In the genomic region with DNA sequence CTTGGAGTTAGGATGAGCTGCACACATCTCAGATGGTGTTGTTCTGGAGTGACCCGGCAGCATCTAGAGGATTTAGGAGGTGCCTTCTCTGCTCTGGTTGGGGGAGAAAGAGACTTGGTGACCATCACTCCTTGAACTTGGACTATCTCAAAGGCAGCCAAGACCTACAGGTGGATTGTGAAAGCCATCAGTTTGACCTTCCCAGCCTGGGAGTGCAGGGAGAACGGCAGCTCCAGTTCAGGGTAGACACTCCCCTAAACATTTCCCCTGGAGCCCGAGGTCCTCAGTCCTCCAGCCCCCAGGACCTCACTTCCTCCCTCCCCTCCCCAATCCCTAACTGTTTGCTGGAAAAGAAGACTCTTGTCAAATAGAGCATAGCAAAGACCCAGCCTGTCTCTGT, we compare ENCODE assay signal across 26 cellular contexts.
"Had no signal": no experiment of that assay in that cellular context is flagged by ENCODE, and none has a peak within 500 bp of the region (broad histone marks: within the 10 kb centered on the region; RNA-seq: fewer than 3 reads in every experiment).

No MANE protein-coding gene starts in this region.

- FAIRE-seq: colon, endometrium, islet of Langerhans, kidney had no signal

- H3K4me3 ChIP-seq: esophagus squamous epithelium, gastrocnemius medialis, heart right ventricle, left lung, lower lobe of right lung, mucosa of descending colon had no signal

- DNase-seq: cortex of kidney; effector CD8-positive, alpha-beta T cell; effector memory CD8-positive, alpha-beta T cell; erythroblast; esophagus squamous epithelium; foreskin fibroblast; foreskin melanocyte; gastrocnemius medialis; glutamatergic neuron; head of caudate nucleus; heart right ventricle; hippocampal formation; kidney; kidney glomerular epithelial cell; left colon; left lung; left ventricle myocardium superior; lower lobe of right lung; mesenchymal stem cell; mucosa of descending colon; naive B cell had no signal

- H3K36me3 ChIP-seq: esophagus squamous epithelium, gastrocnemius medialis, heart right ventricle, left lung, lower lobe of right lung had no signal

- H3K4me1 ChIP-seq: gastrocnemius medialis had no signal

- H3K27me3 ChIP-seq: esophagus squamous epithelium, gastrocnemius medialis, heart right ventricle, left lung had no signal

- ATAC-seq: effector memory CD8-positive, alpha-beta T cell; esophagus mucosa; gastrocnemius medialis; heart right ventricle; left colon; left lung; left ventricle myocardium superior; lower lobe of right lung; mucosa of descending colon had no signal

- H3K9me3 ChIP-seq: gastrocnemius medialis had no signal

- H3K27ac ChIP-seq: epithelial cell of prostate, esophagus squamous epithelium, gastrocnemius medialis, heart right ventricle, left lung, lower lobe of right lung had no signal
